In genomic region chr14:93316716-93317115, GRCh38 we compare ENCODE assay signal across 34 cellular contexts. TPM values are rescaled to one million over a fixed set of nuclear protein-coding genes. Genes with fewer than 3 reads are reported as not detected.
A peak's percentile ranks its signal among the peaks of the same experiment; 100 is the strongest.
DNase-seq lines count a peak whose midpoint lies in the region; ATAC-seq, FAIRE-seq and TF ChIP-seq lines count a peak whose summit lies in the region.
"Had no signal": no experiment of that assay in that cellular context is flagged by ENCODE, and none has a peak within 500 bp of the region (broad histone marks: within the 10 kb centered on the region; RNA-seq: fewer than 3 reads in every experiment).

No MANE protein-coding gene starts in this region.

- H3K4me1 ChIP-seq in SK-N-SH (ENCODE audit: control insufficient read depth in 1 of 2, insufficient read depth in 2 of 2, low read depth in 1 of 2, low read length in 1 of 2) = peaks cover 3 to 40% of the 10 kb centered on the region in 2 experiments; a peak in 2 of 4 replicates
- peaks cover 10 to 15% of the 10 kb centered on the region in 2 donors for H3K4me1 ChIP-seq in kidney (ENCODE audit: control insufficient read depth in 1 of 2, insufficient read depth in 1 of 2, low read depth in 1 of 2, low read length in 2 of 2)
- H3K4me1 ChIP-seq: neural progenitor cell had no signal

- no peaks in the 10 kb centered on the region for H3K27me3 ChIP-seq in SK-N-SH (ENCODE audit: insufficient read depth)
- H3K27me3 ChIP-seq: adrenal gland, brain microvascular endothelial cell, neural progenitor cell, Peyer's patch, right lobe of liver had no signal

- no peak for TF ChIP-seq RAD21 in SK-N-SH (IDR thresholded peaks at IDR 0.05; ENCODE audit: low read length)

- no peak overlapping the region for H2AFZ ChIP-seq in SK-N-SH (ENCODE audit: low read depth)
- H2AFZ ChIP-seq: neural progenitor cell had no signal

- peaks cover 18% of the 10 kb centered on the region for H3F3A ChIP-seq in SK-N-SH (replicated peaks; ENCODE audit: insufficient read depth)

- POLR2A ChIA-PET in SK-N-SH (lab: Yijun Ruan, JAX) = no interaction called here

- peak overlapping the region in 1 of 2 experiments; percentile 62; a peak in 1 of 4 replicates for H3K27ac ChIP-seq in SK-N-SH (ENCODE audit: low read depth in 2 of 2, low read length in 1 of 2)
- peak overlapping the region; percentile 29 to 59 for H3K27ac ChIP-seq in kidney (ENCODE audit: low read depth in 2 of 2, low read length in 2 of 2)
- H3K27ac ChIP-seq: 22Rv1, adrenal gland, KMS-11, neural progenitor cell, right lobe of liver had no signal

- no peak for FAIRE-seq in kidney (lab: Jason Lieb, UNC)
- FAIRE-seq: GM18507 had no signal

- H3K4me3 ChIP-seq in SK-N-SH (ENCODE audit: low read depth in 2 of 2, low read length in 1 of 2) (no peak overlapping the region), kidney (ENCODE audit: low read length in 2 of 2) (no peak overlapping the region)
- H3K4me3 ChIP-seq: adrenal gland, HAP-1, neural progenitor cell, Peyer's patch, right lobe of liver had no signal

- H3K4me2 ChIP-seq in SK-N-SH = no peak overlapping the region
- H3K4me2 ChIP-seq: KMS-11, neural progenitor cell had no signal

- intact Hi-C loops in kidney (cut with DNase I) = no loop called here

- WGBS in SK-N-SH (ENCODE audit: low lambda C conversion rate) = 74% methylated on average over 4 of the region's 4 CpGs

- no peak overlapping the region for H3K9ac ChIP-seq in SK-N-SH
- no peak overlapping the region for H3K9ac ChIP-seq in kidney (ENCODE audit: low read length in 2 of 2)
- H3K9ac ChIP-seq: KMS-11, neural progenitor cell had no signal

- H3K36me3 ChIP-seq in SK-N-SH (replicated peaks in 1 of 2; ENCODE audit: control insufficient read depth in 1 of 2, insufficient read depth in 2 of 2, low read length in 1 of 2) (no peaks in the 10 kb centered on the region), kidney (ENCODE audit: control insufficient read depth in 1 of 2, insufficient read depth in 2 of 2, low read length in 2 of 2) (no peaks in the 10 kb centered on the region)
- H3K36me3 ChIP-seq: adrenal gland, brain microvascular endothelial cell, HAP-1, neural progenitor cell, Peyer's patch, right lobe of liver had no signal

- CTCF ChIA-PET in SK-N-SH (lab: Yijun Ruan, JAX) = interaction anchor here (1.4 kb wide), 1 partner anchor 15 kb away, joined by 4 read pairs; no protein-coding TSS in a partner anchor

- H4K20me1 ChIP-seq in SK-N-SH (ENCODE audit: insufficient read depth) = peaks cover 68% of the 10 kb centered on the region

- DNase-seq in SK-N-SH = no peak
- peak; percentile 44 for DNase-seq in M059J (ENCODE audit: low read depth)
- no peak for DNase-seq in kidney
- DNase-seq in NCI-H1092 (lab: John Stamatoyannopoulos, UW) = no peak
- no peak for DNase-seq in activated naive CD4-positive, alpha-beta T cell treated with anti-CD3 and anti-CD28 coated beads, Interleukin-2, amount 50 U/mL, for 16 hours
- DNase-seq: activated CD4-positive, alpha-beta memory T cell treated with anti-CD3 and anti-CD28 coated beads, Interleukin-2, amount 10 ng/mL, durations not matched to agents 7 days and 5 days; activated CD4-positive, alpha-beta T cell treated with anti-CD3 and anti-CD28 coated beads for 1 hour; activated CD8-positive, alpha-beta memory T cell treated with anti-CD3 and anti-CD28 coated beads, Interleukin-2, amount 50 U/mL, for 4 hours; activated naive CD4-positive, alpha-beta T cell treated with Interleukin-2 at 50 U/mL for 16 hours; adrenal gland; brain microvascular endothelial cell; CD4-positive, CD25-positive, alpha-beta regulatory T cell; DND-41; effector CD4-positive, alpha-beta T cell; glutamatergic neuron; NCI-H1436 treated with DMSO at 0.1 percent for 48 hours; NCI-H446; NCI-H748 treated with DMSO at 0.1 percent for 48 hours; right lobe of liver; SHP77 treated with DMSO at 0.1 percent for 48 hours; stimulated activated CD4-positive, alpha-beta T cell treated with anti-CD3 and anti-CD28 coated beads, Interleukin-4, amount 100 ng/mL, for 24 hours had no signal

- no peaks in the 10 kb centered on the region for H3K9me3 ChIP-seq in SK-N-SH
- no peaks in the 10 kb centered on the region for H3K9me3 ChIP-seq in kidney (ENCODE audit: control insufficient read depth in 1 of 2, low read length in 2 of 2)
- H3K9me3 ChIP-seq: adrenal gland, HAP-1, Peyer's patch, right lobe of liver had no signal

- peaks cover 95% of the 10 kb centered on the region for H3K79me2 ChIP-seq in SK-N-SH (ENCODE audit: insufficient read depth)

- TF ChIP-seq EP300 in SK-N-SH (IDR thresholded peaks at IDR 0.05; ENCODE audit: borderline replicate concordance in 1 of 2, low read depth in 1 of 2, low read length in 1 of 2) = no peak

- ATAC-seq in SK-N-SH treated with all-trans-retinoic acid at 6 μM for 48 hours (peak; percentile 27; the same call in 1 of the 3 replicates), GM18868 (IDR thresholded peaks at IDR 0.05; ENCODE audit: unreplicated experiment) (no peak), GM18861 (IDR thresholded peaks at IDR 0.05; ENCODE audit: unreplicated experiment) (no peak)
- ATAC-seq: right lobe of liver had no signal

- TF ChIP-seq CTCF in SK-N-SH (IDR thresholded peaks at IDR 0.05) = no peak
- TF ChIP-seq CTCF in kidney (IDR thresholded peaks at IDR 0.05; ENCODE audit: borderline replicate concordance, extremely low read depth, insufficient read depth) = no peak

- H3K9me2 ChIP-seq in SK-N-SH = no peaks in the 10 kb centered on the region

TF ChIP-seq in SK-N-SH treated with all-trans-retinoic acid at 6 μM for 48 hours, 23 proteins besides CTCF, POLR2A, EP300 and RAD21:
- no peak for TF ChIP-seq POU6F1 (CRISPR knock-in tag; IDR thresholded peaks at IDR 0.05; ENCODE audit: borderline replicate concordance, low read depth)
- TF ChIP-seq ZFP3 (CRISPR knock-in tag; IDR thresholded peaks at IDR 0.05) = no peak
- TF ChIP-seq ZC3H10 (CRISPR knock-in tag; IDR thresholded peaks at IDR 0.05) = no peak
- TF ChIP-seq SNAI2 (CRISPR knock-in tag; IDR thresholded peaks at IDR 0.05) = no peak

TF ChIP-seq in SK-N-SH, 30 proteins besides CTCF, POLR2A, EP300 and RAD21:
- TF ChIP-seq CHD2 (IDR thresholded peaks at IDR 0.05; ENCODE audit: low read length, partially characterized antibody) = no peak
- no peak for TF ChIP-seq JUND (IDR thresholded peaks at IDR 0.05)
- no peak for TF ChIP-seq MAX (IDR thresholded peaks at IDR 0.05; ENCODE audit: low read depth)
- TF ChIP-seq EZH2phosphoT487 (IDR thresholded peaks at IDR 0.05; ENCODE audit: borderline replicate concordance, low read depth) = no peak
- TF ChIP-seq RFX5 (IDR thresholded peaks at IDR 0.05; ENCODE audit: low read length) = no peak
- TF ChIP-seq NRF1 (IDR thresholded peaks at IDR 0.05; ENCODE audit: low read depth, low read length) = no peak
- no peak for TF ChIP-seq MXI1 (IDR thresholded peaks at IDR 0.05; ENCODE audit: low read depth, low read length)
- TF ChIP-seq RCOR1 (IDR thresholded peaks at IDR 0.05; ENCODE audit: low read length) = no peak
- no peak for TF ChIP-seq SMC3 (IDR thresholded peaks at IDR 0.05; ENCODE audit: low read depth, low read length)

RNA-seq across cellular contexts. Expression of gene BTBD7, which starts 16.1 kb away (rescaled TPM):
- 8.6 and 9.7 TPM in 2 replicates for polyA plus RNA-seq in SK-N-SH (2012; rRNA removed)
- polyA plus RNA-seq in SK-N-SH (2012; cell fraction: cytosol; rRNA removed) = 8.5 and 8.7 TPM in 2 replicates
- polyA plus RNA-seq in SK-N-SH (2012; cell fraction: nucleus; rRNA removed) = 9.1 and 13.9 TPM in 2 replicates
- 8.2 and 9.4 TPM in 2 replicates for total RNA-seq in M059J (2014; rRNA removed; shearing (Covaris generic))
- 78.2 TPM for total RNA-seq in kidney
- 10.3 TPM for polyA plus RNA-seq in kidney (ENCODE audit: insufficient read depth, low read depth, low replicate concordance)

RNA-seq across cellular contexts. Expression of gene COX8C, which starts 30.3 kb away (rescaled TPM):
- polyA plus RNA-seq in SK-N-SH (2012; rRNA removed) (not detected in 2 replicates), kidney (ENCODE audit: insufficient read depth, low read depth, low replicate concordance) (not detected)
- not detected in 2 replicates for polyA plus RNA-seq in SK-N-SH (2012; cell fraction: cytosol; rRNA removed)
- not detected in 2 replicates for polyA plus RNA-seq in SK-N-SH (2012; cell fraction: nucleus; rRNA removed)
- total RNA-seq in M059J (2014; rRNA removed; shearing (Covaris generic)) = not detected in 2 replicates
- not detected for total RNA-seq in kidney
- total RNA-seq: activated CD4-positive, alpha-beta memory T cell treated with anti-CD3 and anti-CD28 coated beads, Interleukin-2, amount 10 ng/mL, durations not matched to agents 7 days and 5 days; activated T-helper 1 cell treated with anti-CD3 and anti-CD28 coated beads, Interleukin-12 subunit alpha, Interleukin-12 subunit beta, Interleukin-2, Interleukin-4 antibody, amounts not matched to agents 30 ng/mL and 10 ng/mL and 1 ng/mL, durations not matched to agents 14 hours and 24 hours and 36 hours; adrenal gland; CD4-positive, CD25-positive, alpha-beta regulatory T cell; myocyte; Peyer's patch; progenitor cell of endocrine pancreas; right lobe of liver; subcutaneous adipose tissue had no signal
- polyA plus RNA-seq: adrenal gland had no signal
